ENCODE assay signal across 19 cellular contexts in the genomic region with DNA sequence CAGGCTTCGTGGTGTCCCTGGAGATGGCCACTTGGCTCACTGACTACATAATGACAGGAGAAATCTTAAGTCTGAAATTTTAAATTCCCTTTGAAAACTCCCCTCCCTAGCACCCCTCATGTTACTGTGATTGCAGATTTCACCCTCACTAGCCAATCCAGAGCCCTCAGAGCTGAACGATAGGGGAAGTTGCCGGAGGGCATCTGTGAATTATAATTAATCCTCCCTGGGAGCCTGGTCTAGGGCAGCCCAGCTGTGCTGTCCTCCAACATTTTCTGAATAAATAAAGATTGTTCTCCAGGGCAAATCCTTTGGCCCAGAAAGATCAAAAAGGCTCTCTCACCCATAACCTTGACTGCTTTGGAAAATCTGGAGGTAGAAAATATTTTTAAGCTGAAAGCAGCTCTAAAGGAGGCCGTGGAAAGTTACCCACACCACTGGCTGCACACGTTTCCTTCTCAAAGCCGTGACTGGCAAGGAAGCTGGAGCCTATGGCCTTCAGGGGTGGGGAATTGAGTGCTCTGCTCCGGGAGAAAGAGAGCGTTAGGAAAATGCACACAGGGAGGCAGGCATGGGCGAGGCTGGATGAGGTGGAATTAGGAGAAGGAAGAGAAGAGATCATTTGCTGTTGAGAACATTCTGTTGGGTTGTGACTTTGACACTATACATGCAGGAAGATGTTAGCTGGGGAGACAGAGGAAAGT.
"Had no signal": no experiment of that assay in that cellular context is flagged by ENCODE, and none has a peak within 500 bp of the region (broad histone marks: within the 10 kb centered on the region; RNA-seq: fewer than 3 reads in every experiment).

No MANE protein-coding gene starts in this region.

- H3K27me3 ChIP-seq: dorsolateral prefrontal cortex, tibial artery had no signal

- H3K4me3 Mint-ChIP-seq: activated B cell treated with CpG ODN at 0.5 μM for 24 hours; activated CD4-positive, alpha-beta T cell treated with anti-CD3 and anti-CD28 coated beads for 36 hours; activated naive CD8-positive, alpha-beta T cell treated with anti-CD3 and anti-CD28 coated beads for 36 hours; activated T-cell treated with anti-CD3 and anti-CD28 coated beads, Interleukin-2, amount 50 U/mL, for 4 hours; central memory CD8-positive, alpha-beta T cell; memory B cell; neural crest cell; stimulated activated naive CD8-positive, alpha-beta T cell treated with anti-CD3 and anti-CD28 coated beads, Interleukin-15, amount 100 ng/mL, for 72 hours; T-helper 17 cell had no signal

- H3K4me1 ChIP-seq: breast epithelium, esophagus muscularis mucosa, tibial artery had no signal

- H3K4me3 ChIP-seq: breast epithelium, dorsolateral prefrontal cortex, esophagus muscularis mucosa, tibial artery had no signal

- H3K36me3 Mint-ChIP-seq: activated naive CD8-positive, alpha-beta T cell treated with anti-CD3 and anti-CD28 coated beads for 36 hours; memory B cell had no signal

- H3K9me3 Mint-ChIP-seq: activated naive CD8-positive, alpha-beta T cell treated with anti-CD3 and anti-CD28 coated beads for 36 hours; activated T-cell treated with anti-CD3 and anti-CD28 coated beads, Interleukin-2, amount 50 U/mL, for 4 hours; activated T-helper 2 cell treated with anti-CD3 and anti-CD28 coated beads, Interferon-gamma antibody, Interleukin-2, Interleukin-4, amounts not matched to agents 10 μg/mL and 5 μg/mL and 100 μg/mL, durations not matched to agents 14 hours and 24 hours and 36 hours; central memory CD8-positive, alpha-beta T cell; memory B cell; neural crest cell; stimulated activated naive CD8-positive, alpha-beta T cell treated with anti-CD3 and anti-CD28 coated beads, Interleukin-15, amount 100 ng/mL, for 72 hours had no signal

- ATAC-seq: activated CD4-positive, alpha-beta T cell treated with anti-CD3 and anti-CD28 coated beads for 36 hours; activated T-cell treated with anti-CD3 and anti-CD28 coated beads, Interleukin-2, amount 50 U/mL, for 4 hours; stimulated activated naive CD8-positive, alpha-beta T cell treated with anti-CD3 and anti-CD28 coated beads, Interleukin-15, amount 100 ng/mL, for 72 hours; T-helper 17 cell had no signal

- H3K36me3 ChIP-seq: breast epithelium, esophagus muscularis mucosa, tibial artery had no signal

- H3K4me1 Mint-ChIP-seq: activated B cell treated with CpG ODN at 0.5 μM for 24 hours; activated CD4-positive, alpha-beta T cell treated with anti-CD3 and anti-CD28 coated beads for 36 hours; activated naive CD8-positive, alpha-beta T cell treated with anti-CD3 and anti-CD28 coated beads for 36 hours; central memory CD8-positive, alpha-beta T cell; memory B cell; stimulated activated naive CD8-positive, alpha-beta T cell treated with anti-CD3 and anti-CD28 coated beads, Interleukin-15, amount 100 ng/mL, for 72 hours; T-helper 17 cell had no signal

- DNase-seq: activated B cell treated with CpG ODN at 0.5 μM for 24 hours; activated CD4-positive, alpha-beta T cell treated with anti-CD3 and anti-CD28 coated beads for 36 hours; activated CD4-positive, alpha-beta T cell treated with anti-CD3 and anti-CD28 coated beads, Interleukin-2, amount 50 U/mL, for 48 hours; activated CD8-positive, alpha-beta memory T cell treated with anti-CD3 and anti-CD28 coated beads, Interleukin-2, amount 50 U/mL, for 48 hours; activated naive CD4-positive, alpha-beta T cell treated with Interleukin-2 at 50 U/mL for 16 hours; activated naive CD8-positive, alpha-beta T cell treated with anti-CD3 and anti-CD28 coated beads for 36 hours; activated T-cell treated with anti-CD3 and anti-CD28 coated beads, Interleukin-2, amount 50 U/mL, for 4 hours; amniotic stem cell; dorsolateral prefrontal cortex; hypothalamus; stimulated activated naive CD8-positive, alpha-beta T cell treated with anti-CD3 and anti-CD28 coated beads, Interleukin-15, amount 100 ng/mL, for 72 hours; T-helper 17 cell; tibial artery had no signal

- H3K9me3 ChIP-seq: esophagus muscularis mucosa had no signal

- H3K27ac ChIP-seq: breast epithelium, dorsolateral prefrontal cortex, esophagus muscularis mucosa had no signal

- H3K27ac Mint-ChIP-seq: activated B cell treated with CpG ODN at 0.5 μM for 24 hours; activated CD4-positive, alpha-beta T cell treated with anti-CD3 and anti-CD28 coated beads for 36 hours; activated naive CD8-positive, alpha-beta T cell treated with anti-CD3 and anti-CD28 coated beads for 36 hours; activated T-helper 2 cell treated with anti-CD3 and anti-CD28 coated beads, Interferon-gamma antibody, Interleukin-2, Interleukin-4, amounts not matched to agents 10 μg/mL and 5 μg/mL and 100 μg/mL, durations not matched to agents 14 hours and 24 hours and 36 hours; memory B cell; T-helper 17 cell had no signal
